Comparison of ENCODE assay signal across 8 cellular contexts in genomic region chr19:1173160-1173844, GRCh38. TPM values are rescaled to one million over a fixed set of nuclear protein-coding genes. Genes with fewer than 3 reads are reported as not detected.
A peak's percentile ranks its signal among the peaks of the same experiment; 100 is the strongest.
DNase-seq lines count a peak whose midpoint lies in the region; ATAC-seq and TF ChIP-seq lines count a peak whose summit lies in the region.

No MANE protein-coding gene starts in this region.

- peaks cover 0 to 37% (median 19%) of the 10 kb centered on the region in 4 donors for H3K4me1 ChIP-seq in Peyer's patch
- peaks cover 72% of the 10 kb centered on the region for H3K4me1 ChIP-seq in vagina

- no peaks in the 10 kb centered on the region for H3K9me3 Mint-ChIP-seq in dendritic cell treated with granulocyte-macrophage colony-stimulating factor and Interleukin-4, amounts not matched to agents 40 ng/mL and 50 ng/mL, for 4 days
- H3K9me3 Mint-ChIP-seq in mesothelial cell of epicardium = no peaks in the 10 kb centered on the region

- no peak for TF ChIP-seq CTCF in GM12864 (IDR thresholded peaks at IDR 0.05; ENCODE audit: low read depth, low read length, missing control alignments)
- TF ChIP-seq CTCF in Peyer's patch (IDR thresholded peaks at IDR 0.05) = no peak
- no peak for TF ChIP-seq CTCF in mesothelial cell of epicardium (IDR thresholded peaks at IDR 0.05; ENCODE audit: unreplicated experiment)
- TF ChIP-seq CTCF in vagina (IDR thresholded peaks at IDR 0.05) = no peak

- H3K36me3 Mint-ChIP-seq in dendritic cell treated with granulocyte-macrophage colony-stimulating factor and Interleukin-4, amounts not matched to agents 40 ng/mL and 50 ng/mL, for 4 days (ENCODE audit: low read depth) = peaks cover 55% of the 10 kb centered on the region
- no peaks in the 10 kb centered on the region for H3K36me3 Mint-ChIP-seq in mesothelial cell of epicardium

- TF ChIP-seq POLR2A in Peyer's patch (IDR thresholded peaks at IDR 0.05) (no peak), vagina (IDR thresholded peaks at IDR 0.05) (no peak)

- no peak for ATAC-seq in HG02610 (IDR thresholded peaks at IDR 0.05; ENCODE audit: unreplicated experiment)
- no peak for ATAC-seq in esophagus mucosa

- H3K4me1 Mint-ChIP-seq in dendritic cell treated with granulocyte-macrophage colony-stimulating factor and Interleukin-4, amounts not matched to agents 40 ng/mL and 50 ng/mL, for 4 days (ENCODE audit: low read depth) = peaks cover 73% of the 10 kb centered on the region
- peaks cover 35% of the 10 kb centered on the region for H3K4me1 Mint-ChIP-seq in mesothelial cell of epicardium

- H3K4me3 ChIP-seq in GM12864 (ENCODE audit: low read depth, low read length) (peak overlapping the region; percentile 91), Peyer's patch (peak overlapping the region; percentile 87 to 99 (median 98)), vagina (peak overlapping the region; percentile 57 to 77)

- intact Hi-C loops in dendritic cell treated with granulocyte-macrophage colony-stimulating factor and Interleukin-4, amounts not matched to agents 40 ng/mL and 50 ng/mL, for 4 days (cut with micrococcal nuclease) = loop anchor here (5.0 kb wide), 1 partner anchor 41 kb away; no protein-coding TSS in a partner anchor
- intact Hi-C loops in vagina (cut with DNase I) = loop anchor here (5.0 kb wide), 1 partner anchor 41 kb away; no protein-coding TSS in a partner anchor

- H3K27me3 ChIP-seq in Peyer's patch (no peaks in the 10 kb centered on the region), vagina (no peaks in the 10 kb centered on the region)

- no peaks in the 10 kb centered on the region for H3K27me3 Mint-ChIP-seq in dendritic cell treated with granulocyte-macrophage colony-stimulating factor and Interleukin-4, amounts not matched to agents 40 ng/mL and 50 ng/mL, for 4 days
- H3K27me3 Mint-ChIP-seq in mesothelial cell of epicardium (ENCODE audit: low read depth) = no peaks in the 10 kb centered on the region

- peaks cover 0 to 5% (median 0%) of the 10 kb centered on the region in 3 donors for H3K36me3 ChIP-seq in Peyer's patch
- H3K36me3 ChIP-seq in vagina = no peaks in the 10 kb centered on the region

- peak overlapping the region; percentile 99 for H3K27ac Mint-ChIP-seq in dendritic cell treated with granulocyte-macrophage colony-stimulating factor and Interleukin-4, amounts not matched to agents 40 ng/mL and 50 ng/mL, for 4 days
- peak overlapping the region; percentile 93 for H3K27ac Mint-ChIP-seq in mesothelial cell of epicardium

- no peaks in the 10 kb centered on the region for H3K9me3 ChIP-seq in Peyer's patch
- no peaks in the 10 kb centered on the region for H3K9me3 ChIP-seq in vagina

- DNase-seq in GM12864 (ENCODE audit: low read depth) (no peak), Peyer's patch (peak in 1 of 3 donors; percentile 29), mesothelial cell of epicardium (ENCODE audit: low spot score in 2 of 2, unreplicated experiment in 2 of 2) (peak in 1 of 2 experiments; percentile 56), vagina (ENCODE audit: extremely low spot score in 2 of 2) (no peak), AML-193 (lab: John Stamatoyannopoulos, UW) (no peak)

- peak overlapping the region; percentile 98 for H3K4me3 Mint-ChIP-seq in dendritic cell treated with granulocyte-macrophage colony-stimulating factor and Interleukin-4, amounts not matched to agents 40 ng/mL and 50 ng/mL, for 4 days
- H3K4me3 Mint-ChIP-seq in mesothelial cell of epicardium = peak overlapping the region; percentile 80

- H3K27ac ChIP-seq in Peyer's patch (peak overlapping the region; percentile 92 to 99 (median 99)), vagina (peak overlapping the region; percentile 95)

RNA-seq across cellular contexts. Expression of gene SBNO2, which starts 0.8 kb away (rescaled TPM):
- total RNA-seq in Peyer's patch (10 to 100 TPM; 26.4 to 71.0 (median 57.8) TPM), mesothelial cell of epicardium (48.5 to 56.1 TPM (median 53.0 TPM) in 3 replicates), vagina (54.0 TPM), esophagus mucosa (67.5 TPM)

RNA-seq across cellular contexts. Expression of gene STK11, which starts 32.3 kb away (rescaled TPM):
- total RNA-seq in Peyer's patch (100 to 1,000 TPM in 3 of 4 donors, 10 to 100 TPM in 1; 98.4 to 135 (median 117) TPM), mesothelial cell of epicardium (71.7 to 73.0 TPM (median 71.8 TPM) in 3 replicates), vagina (54.5 TPM), esophagus mucosa (35.0 TPM)
